Comparison of ENCODE assay signal across 27 cellular contexts in the genomic region with DNA sequence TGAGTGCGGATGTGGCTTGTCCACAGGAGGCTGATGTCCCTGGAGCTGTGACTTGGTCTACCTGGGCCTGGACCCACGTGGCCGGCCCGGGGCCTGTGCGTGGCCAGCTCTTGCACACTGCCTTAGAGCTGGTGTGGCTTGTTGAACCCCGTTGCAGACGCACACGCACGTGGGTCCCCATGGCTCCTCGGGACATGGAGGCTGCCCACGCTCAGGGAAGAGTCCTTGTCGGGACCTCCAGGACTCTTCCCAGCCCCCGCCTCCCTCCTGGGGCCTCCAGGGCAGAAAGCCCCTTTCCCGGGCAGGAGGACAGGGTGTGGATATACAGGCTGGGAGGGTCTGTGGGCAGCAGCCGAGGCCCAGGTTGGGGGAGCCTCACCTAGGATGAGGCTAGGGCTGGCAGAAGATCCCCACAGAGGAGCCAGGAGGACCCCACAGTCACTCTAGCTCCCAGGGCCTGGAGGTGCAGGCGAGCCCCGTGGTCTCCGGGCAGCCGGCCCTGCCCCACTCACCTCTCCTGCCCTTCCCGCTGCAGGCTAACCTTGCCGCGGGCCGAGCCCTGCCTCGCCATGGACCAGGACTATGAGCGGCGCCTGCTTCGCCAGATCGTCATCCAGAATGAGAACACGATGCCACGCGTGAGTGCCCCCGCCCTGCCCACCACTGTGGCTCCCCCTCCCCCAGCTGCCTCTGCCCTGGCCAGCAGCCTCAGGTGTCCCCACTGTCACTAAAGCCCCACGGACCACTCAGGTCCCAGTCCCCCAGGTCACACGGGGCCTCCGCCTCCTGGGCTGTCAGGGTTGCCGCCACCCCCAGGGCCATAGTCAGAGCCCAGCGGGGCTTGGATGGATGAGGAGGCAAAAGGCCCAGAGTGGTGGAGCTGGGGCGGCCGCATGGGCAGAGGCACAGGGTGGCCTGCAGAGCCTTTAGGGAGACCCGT. TPM values are rescaled to one million over a fixed set of nuclear protein-coding genes. Genes with fewer than 3 reads are reported as not detected.
"Had no signal": no experiment of that assay in that cellular context is flagged by ENCODE, and none has a peak within 500 bp of the region (broad histone marks: within the 10 kb centered on the region; RNA-seq: fewer than 3 reads in every experiment).

No MANE protein-coding gene starts in this region.

- H3K9me3 Mint-ChIP-seq: activated B cell treated with CpG ODN at 0.5 μM for 24 hours; activated CD4-positive, alpha-beta T cell treated with anti-CD3 and anti-CD28 coated beads, Interleukin-2, amount 10 ng/mL, durations not matched to agents 24 days and 14 days; activated naive CD8-positive, alpha-beta T cell treated with anti-CD3 and anti-CD28 coated beads, Interleukin-2, amount 10 ng/mL, durations not matched to agents 7 days and 5 days; activated T-helper 17 cell treated with anti-CD3 and anti-CD28 coated beads, Interleukin-2, amount 50 U/mL, for 72 hours had no signal

- H3K4me1 Mint-ChIP-seq: activated CD4-positive, alpha-beta T cell treated with anti-CD3 and anti-CD28 coated beads, Interleukin-2, amount 10 ng/mL, durations not matched to agents 24 days and 14 days had no signal

- H3K27me3 ChIP-seq: adrenal gland had no signal

- H3K4me3 ChIP-seq: adrenal gland had no signal

- H3K27me3 Mint-ChIP-seq: activated B cell treated with CpG ODN at 0.5 μM for 24 hours; activated CD4-positive, alpha-beta T cell treated with anti-CD3 and anti-CD28 coated beads, Interleukin-2, amount 10 ng/mL, durations not matched to agents 24 days and 14 days; activated naive CD8-positive, alpha-beta T cell treated with anti-CD3 and anti-CD28 coated beads, Interleukin-2, amount 10 ng/mL, durations not matched to agents 7 days and 5 days; activated T-helper 17 cell treated with anti-CD3 and anti-CD28 coated beads, Interleukin-2, amount 50 U/mL, for 72 hours; T-helper 17 cell had no signal

- H3K27ac Mint-ChIP-seq: activated B cell treated with CpG ODN at 0.5 μM for 24 hours; activated CD4-positive, alpha-beta T cell treated with anti-CD3 and anti-CD28 coated beads, Interleukin-2, amount 10 ng/mL, durations not matched to agents 24 days and 14 days; activated naive CD8-positive, alpha-beta T cell treated with anti-CD3 and anti-CD28 coated beads, Interleukin-2, amount 10 ng/mL, durations not matched to agents 7 days and 5 days; activated T-helper 17 cell treated with anti-CD3 and anti-CD28 coated beads, Interleukin-2, amount 50 U/mL, for 72 hours had no signal

- H3K9me3 ChIP-seq: adrenal gland had no signal

- ATAC-seq: activated T-helper 17 cell treated with anti-CD3 and anti-CD28 coated beads, Interleukin-2, amount 50 U/mL, for 72 hours; PC-3; T-helper 17 cell had no signal

- DNase-seq: activated B cell treated with CpG ODN at 0.5 μM for 24 hours; activated CD4-positive, alpha-beta T cell treated with anti-CD3 and anti-CD28 coated beads for 1 hour; activated CD4-positive, alpha-beta T cell treated with anti-CD3 and anti-CD28 coated beads, Interleukin-2, amount 10 ng/mL, durations not matched to agents 24 days and 14 days; activated CD4-positive, alpha-beta T cell treated with anti-CD3 and anti-CD28 coated beads, Interleukin-2, amount 50 U/mL, for 48 hours; activated gamma-delta T cell; activated naive CD4-positive, alpha-beta T cell treated with anti-CD3 and anti-CD28 coated beads, Interleukin-2, amount 50 U/mL, for 16 hours; activated naive CD8-positive, alpha-beta T cell treated with anti-CD3 and anti-CD28 coated beads, Interleukin-2, amount 10 ng/mL, durations not matched to agents 7 days and 5 days; activated T-cell treated with anti-CD3 and anti-CD28 coated beads for 4 hours; activated T-cell treated with anti-CD3 and anti-CD28 coated beads, Interleukin-2, amount 50 U/mL, for 48 hours; anterior cingulate cortex; KBM-7; NCI-H1048; NCI-H146; NCI-H187 treated with DMSO at 0.1 percent for 48 hours; NCI-H2081 treated with DMSO at 0.1 percent for 48 hours; NCI-H446; NCI-H524; PC-3; SIG-M5; T-helper 17 cell; T-helper 9 cell had no signal

- H3K4me3 Mint-ChIP-seq: activated B cell treated with CpG ODN at 0.5 μM for 24 hours; activated CD4-positive, alpha-beta T cell treated with anti-CD3 and anti-CD28 coated beads, Interleukin-2, amount 10 ng/mL, durations not matched to agents 24 days and 14 days; activated naive CD8-positive, alpha-beta T cell treated with anti-CD3 and anti-CD28 coated beads, Interleukin-2, amount 10 ng/mL, durations not matched to agents 7 days and 5 days; activated T-helper 17 cell treated with anti-CD3 and anti-CD28 coated beads, Interleukin-2, amount 50 U/mL, for 72 hours; T-helper 17 cell had no signal

RNA-seq across cellular contexts. Expression of a gene that starts 16.3 kb away (rescaled TPM):
- total RNA-seq: LHCN-M2, M059J, PC-3 had no signal

RNA-seq across cellular contexts. Expression of a gene that starts 39.5 kb away (rescaled TPM):
- total RNA-seq: activated B cell treated with CpG ODN at 0.5 μM for 24 hours; activated CD4-positive, alpha-beta T cell treated with anti-CD3 and anti-CD28 coated beads, Interleukin-2, amount 10 ng/mL, durations not matched to agents 24 days and 14 days; activated CD8-positive, alpha-beta memory T cell treated with anti-CD3 and anti-CD28 coated beads for 36 hours; activated naive CD8-positive, alpha-beta T cell treated with anti-CD3 and anti-CD28 coated beads, Interleukin-2, amount 10 ng/mL, durations not matched to agents 7 days and 5 days; activated T-helper 17 cell treated with anti-CD3 and anti-CD28 coated beads, Interleukin-2, amount 50 U/mL, for 72 hours; adrenal gland; cardiac septum; LHCN-M2; M059J; PC-3; T-helper 17 cell had no signal
- polyA plus RNA-seq: adrenal gland had no signal
